ENCODE assay signal across 8 cellular contexts in the genomic region with DNA sequence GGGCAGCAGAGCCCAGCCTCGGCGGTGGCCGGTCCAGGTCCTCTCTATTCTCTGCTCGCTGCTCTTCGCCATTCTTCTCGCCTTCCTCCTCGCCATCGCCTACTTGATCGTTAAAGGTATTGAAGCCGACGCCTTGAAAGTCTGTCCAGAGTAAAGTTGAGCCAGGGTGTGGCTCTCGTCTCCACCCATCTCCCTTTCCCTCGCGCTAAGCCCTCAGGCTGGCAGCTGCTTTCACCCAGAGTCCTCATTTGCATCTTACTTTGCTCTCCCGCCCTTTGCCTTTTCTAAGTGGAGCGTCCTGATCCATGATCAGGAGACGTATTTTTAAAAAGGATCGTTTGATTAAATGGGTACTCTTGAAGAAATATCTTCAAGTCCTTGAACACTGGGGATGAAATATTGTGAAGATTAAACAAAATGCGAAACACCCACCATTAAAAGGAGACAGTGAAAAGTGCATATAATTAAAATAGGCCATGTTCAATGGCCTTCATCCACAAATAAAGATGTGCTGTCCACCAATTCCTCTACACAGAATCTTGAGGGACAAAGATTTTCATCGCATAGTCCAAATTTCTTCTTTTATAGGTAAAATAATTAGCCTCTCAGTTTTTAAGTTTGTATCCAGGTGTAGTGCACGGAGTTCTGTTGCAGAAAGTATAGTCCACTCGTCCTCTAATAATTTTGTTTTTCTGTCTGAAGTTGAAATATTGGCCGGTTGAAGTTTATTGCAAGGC. TPM values are rescaled to one million over a fixed set of nuclear protein-coding genes. Genes with fewer than 3 reads are reported as not detected.
DNase-seq lines count a peak whose midpoint lies in the region; ATAC-seq and TF ChIP-seq lines count a peak whose summit lies in the region.

No MANE protein-coding gene starts in this region.

- H3K4me1 Mint-ChIP-seq in activated T-helper 17 cell treated with anti-CD3 and anti-CD28 coated beads, Interleukin-2, amount 50 U/mL, for 72 hours = peaks cover 34% of the 10 kb centered on the region

- TF ChIP-seq POLR2A in sigmoid colon (IDR thresholded peaks at IDR 0.05) = no peak

- peak overlapping the region; percentile 100 for H3K4me3 Mint-ChIP-seq in activated T-helper 17 cell treated with anti-CD3 and anti-CD28 coated beads, Interleukin-2, amount 50 U/mL, for 72 hours

- no peaks in the 10 kb centered on the region for H3K27me3 Mint-ChIP-seq in activated T-helper 17 cell treated with anti-CD3 and anti-CD28 coated beads, Interleukin-2, amount 50 U/mL, for 72 hours

- H3K36me3 Mint-ChIP-seq in activated T-helper 17 cell treated with anti-CD3 and anti-CD28 coated beads, Interleukin-2, amount 50 U/mL, for 72 hours (ENCODE audit: low read depth) = peaks cover 94% of the 10 kb centered on the region

- intact Hi-C loops in left ventricle myocardium inferior (cut with micrococcal nuclease) = no loop called here
- intact Hi-C loops in sigmoid colon (cut with DNase I) = loop anchor here (2.0 to 10.0 kb wide), 3 partner anchors 436 to 756 kb away; a partner anchor contains a TSS

- ATAC-seq in GM19397 (IDR thresholded peaks at IDR 0.05; ENCODE audit: unreplicated experiment) (peak; percentile 20), HG03432 (IDR thresholded peaks at IDR 0.05; ENCODE audit: unreplicated experiment) (peak; percentile 27)
- peak; percentile 13 for ATAC-seq in activated T-helper 17 cell treated with anti-CD3 and anti-CD28 coated beads, Interleukin-2, amount 50 U/mL, for 72 hours (replicated peaks)

- DNase-seq in DMS53 (lab: John Stamatoyannopoulos, UW) (peak; percentile 54), NCI-H460 (ENCODE audit: extremely low read depth, low read depth) (peak; percentile 75), left ventricle myocardium inferior (no peak), sigmoid colon (peak; percentile 65), 8988T (no peak)

- TF ChIP-seq EP300 in sigmoid colon (IDR thresholded peaks at IDR 0.05) = no peak

- WGBS in sigmoid colon, 2 donors = 2 to 6% methylated on average over 23 of the region's 23 CpGs

- H3K9me3 Mint-ChIP-seq in activated T-helper 17 cell treated with anti-CD3 and anti-CD28 coated beads, Interleukin-2, amount 50 U/mL, for 72 hours = no peaks in the 10 kb centered on the region

- H3K27ac ChIP-seq in left ventricle myocardium inferior (replicated peaks) = peak overlapping the region; percentile 98
- H3K27ac ChIP-seq in sigmoid colon = peak overlapping the region; percentile 96 to 98 (median 97)

- H3K4me3 ChIP-seq in left ventricle myocardium inferior (peak overlapping the region; percentile 96), sigmoid colon (peak overlapping the region; percentile 87 to 94 (median 94))

- no peak for TF ChIP-seq CTCF in left ventricle myocardium inferior (IDR thresholded peaks at IDR 0.05; ENCODE audit: borderline replicate concordance)
- TF ChIP-seq CTCF in sigmoid colon (IDR thresholded peaks at IDR 0.05) = no peak

- H3K9me3 ChIP-seq in left ventricle myocardium inferior (replicated peaks) = no peaks in the 10 kb centered on the region
- no peaks in the 10 kb centered on the region for H3K9me3 ChIP-seq in sigmoid colon

- H3K36me3 ChIP-seq in left ventricle myocardium inferior (peaks cover 11% of the 10 kb centered on the region), sigmoid colon (peaks cover 0 to 4% (median 0%) of the 10 kb centered on the region in 4 donors)

- H3K27ac Mint-ChIP-seq in activated T-helper 17 cell treated with anti-CD3 and anti-CD28 coated beads, Interleukin-2, amount 50 U/mL, for 72 hours = peak overlapping the region; percentile 100

- H3K27me3 ChIP-seq in left ventricle myocardium inferior (ENCODE audit: low read depth) (no peaks in the 10 kb centered on the region), sigmoid colon (no peaks in the 10 kb centered on the region)

- peaks cover 72% of the 10 kb centered on the region for H3K4me1 ChIP-seq in left ventricle myocardium inferior
- H3K4me1 ChIP-seq in sigmoid colon = peaks cover 0 to 47% (median 36%) of the 10 kb centered on the region in 4 donors

RNA-seq across cellular contexts. Expression of a gene that starts 0.7 kb away (rescaled TPM):
- total RNA-seq in NCI-H460 (2014; rRNA removed; shearing (Covaris generic)) = 30.4 and 34.6 TPM in 2 replicates
- 29.1 and 54.1 TPM in 2 replicates for polyA plus RNA-seq in NCI-H460 (2014; cell fraction: nucleus; rRNA removed)
- total RNA-seq in activated T-helper 17 cell treated with anti-CD3 and anti-CD28 coated beads, Interleukin-2, amount 50 U/mL, for 72 hours = 10 to 100 TPM; 18.9 to 37.4 TPM
- total RNA-seq in left ventricle myocardium inferior = 5.5 TPM
- 10 to 100 TPM in 3 of 4 donors, 1 to 10 TPM in 1; 8.3 to 18.2 (median 13.8) TPM for total RNA-seq in sigmoid colon
- polyA plus RNA-seq in sigmoid colon = 10 to 100 TPM in 1 of 3 donors, 1 to 10 TPM in 2; 5.4 to 10.3 (median 6.2) TPM

RNA-seq across cellular contexts. Expression of a gene that starts 1.8 kb away (rescaled TPM):
- total RNA-seq in NCI-H460 (2014; rRNA removed; shearing (Covaris generic)) = 147 and 160 TPM in 2 replicates
- 124 and 167 TPM in 2 replicates for polyA plus RNA-seq in NCI-H460 (2014; cell fraction: nucleus; rRNA removed)
- total RNA-seq in activated T-helper 17 cell treated with anti-CD3 and anti-CD28 coated beads, Interleukin-2, amount 50 U/mL, for 72 hours = 100 to 1,000 TPM in 1 of 2 donors, 10 to 100 TPM in 1; 93.7 to 175 TPM
- 33.8 TPM for total RNA-seq in left ventricle myocardium inferior
- 100 to 1,000 TPM in 1 of 4 donors, 10 to 100 TPM in 3; 69.2 to 200 (median 80.7) TPM for total RNA-seq in sigmoid colon
- 10 to 100 TPM; 24.0 to 36.1 (median 29.6) TPM for polyA plus RNA-seq in sigmoid colon

Comparison
In these comparisons a context has a peak if more than half of its experiments do, and no peak if none do; other contexts are left out.
1. DNase-seq: peak in DMS53 (single experiment), NCI-H460 (single experiment) and sigmoid colon (single experiment); none in left ventricle myocardium inferior (single experiment) and 8988T (single experiment).
2. Peak in every context shown above with its lines, with median percentiles within 50 percentile points of each other: ATAC-seq.